25 cellular contexts compared by ENCODE assay signal in genomic region chr2:180101846-180102245, GRCh38.
"Had no signal": no experiment of that assay in that cellular context is flagged by ENCODE, and none has a peak within 500 bp of the region (broad histone marks: within the 10 kb centered on the region; RNA-seq: fewer than 3 reads in every experiment).

No MANE protein-coding gene starts in this region.

- H3K4me2 ChIP-seq: smooth muscle cell had no signal

- H3K9ac ChIP-seq: parathyroid adenoma had no signal

- H3K79me2 ChIP-seq: parathyroid adenoma had no signal

- H3K4me3 Mint-ChIP-seq: naive thymus-derived CD8-positive, alpha-beta T cell; nephron progenitor cell; stimulated activated naive CD8-positive, alpha-beta T cell treated with anti-CD3 and anti-CD28 coated beads, Interleukin-15, amount 100 ng/mL, for 72 hours; type B pancreatic cell had no signal

- H3K36me3 Mint-ChIP-seq: naive thymus-derived CD8-positive, alpha-beta T cell; type B pancreatic cell had no signal

- H3K4me1 Mint-ChIP-seq: naive thymus-derived CD8-positive, alpha-beta T cell; nephron progenitor cell; stimulated activated naive CD8-positive, alpha-beta T cell treated with anti-CD3 and anti-CD28 coated beads, Interleukin-15, amount 100 ng/mL, for 72 hours had no signal

- H3K27ac Mint-ChIP-seq: naive thymus-derived CD8-positive, alpha-beta T cell; nephron progenitor cell; progenitor cell of endocrine pancreas; type B pancreatic cell had no signal

- DNase-seq: dermis blood vessel endothelial cell; effector memory CD4-positive, alpha-beta T cell; erythroblast; esophagus squamous epithelium; left ventricle myocardium superior; lower lobe of right lung; naive thymus-derived CD8-positive, alpha-beta T cell; nephron progenitor cell; occipital lobe; right lobe of liver; stimulated activated CD4-positive, alpha-beta T cell treated with anti-CD3 and anti-CD28 coated beads, Interleukin-12 subunit alpha, Interleukin-12 subunit beta, amount 100 ng/mL, for 4 hours; stimulated activated CD4-positive, alpha-beta T cell treated with anti-CD3 and anti-CD28 coated beads, Interleukin-1b, Interleukin-23, amount 100 ng/mL, for 48 hours; stimulated activated CD4-positive, alpha-beta T cell treated with anti-CD3 and anti-CD28 coated beads, Interleukin-4, amount 100 ng/mL, for 1 hour; stimulated activated CD8-positive, alpha-beta memory T cell treated with anti-CD3 and anti-CD28 coated beads, Interleukin-4, amount 100 ng/mL, for 48 hours; stimulated activated naive CD4-positive, alpha-beta T cell; stimulated activated naive CD8-positive, alpha-beta T cell treated with anti-CD3 and anti-CD28 coated beads, Interleukin-15, amount 100 ng/mL, for 72 hours; tibial artery had no signal

- H3K4me1 ChIP-seq: esophagus squamous epithelium, lower lobe of right lung, parathyroid adenoma, right lobe of liver, tibial artery had no signal

- H3K4me3 ChIP-seq: coronary artery, esophagus squamous epithelium, lower lobe of right lung, right lobe of liver, smooth muscle cell, tibial artery had no signal

- H3K27me3 Mint-ChIP-seq: progenitor cell of endocrine pancreas, type B pancreatic cell had no signal

- H3K9me3 ChIP-seq: esophagus squamous epithelium, lower lobe of right lung, right lobe of liver, tibial artery had no signal

- H2AFZ ChIP-seq: parathyroid adenoma had no signal

- H3K9me3 Mint-ChIP-seq: naive thymus-derived CD8-positive, alpha-beta T cell; nephron progenitor cell; stimulated activated naive CD8-positive, alpha-beta T cell treated with anti-CD3 and anti-CD28 coated beads, Interleukin-15, amount 100 ng/mL, for 72 hours; type B pancreatic cell had no signal

- H3K27me3 ChIP-seq: esophagus squamous epithelium, right lobe of liver, tibial artery had no signal

- ATAC-seq: left ventricle myocardium superior; lower lobe of right lung; naive thymus-derived CD8-positive, alpha-beta T cell; right lobe of liver; stimulated activated naive CD8-positive, alpha-beta T cell treated with anti-CD3 and anti-CD28 coated beads, Interleukin-15, amount 100 ng/mL, for 72 hours had no signal

- FAIRE-seq: endometrium, frontal cortex, keratinocyte had no signal

- H3K27ac ChIP-seq: coronary artery, esophagus squamous epithelium, lower lobe of right lung, parathyroid adenoma, right lobe of liver, tibial artery had no signal

- H3K36me3 ChIP-seq: esophagus squamous epithelium, lower lobe of right lung, right lobe of liver, tibial artery had no signal
